1 cellular context compared by ENCODE assay signal in the genomic region with DNA sequence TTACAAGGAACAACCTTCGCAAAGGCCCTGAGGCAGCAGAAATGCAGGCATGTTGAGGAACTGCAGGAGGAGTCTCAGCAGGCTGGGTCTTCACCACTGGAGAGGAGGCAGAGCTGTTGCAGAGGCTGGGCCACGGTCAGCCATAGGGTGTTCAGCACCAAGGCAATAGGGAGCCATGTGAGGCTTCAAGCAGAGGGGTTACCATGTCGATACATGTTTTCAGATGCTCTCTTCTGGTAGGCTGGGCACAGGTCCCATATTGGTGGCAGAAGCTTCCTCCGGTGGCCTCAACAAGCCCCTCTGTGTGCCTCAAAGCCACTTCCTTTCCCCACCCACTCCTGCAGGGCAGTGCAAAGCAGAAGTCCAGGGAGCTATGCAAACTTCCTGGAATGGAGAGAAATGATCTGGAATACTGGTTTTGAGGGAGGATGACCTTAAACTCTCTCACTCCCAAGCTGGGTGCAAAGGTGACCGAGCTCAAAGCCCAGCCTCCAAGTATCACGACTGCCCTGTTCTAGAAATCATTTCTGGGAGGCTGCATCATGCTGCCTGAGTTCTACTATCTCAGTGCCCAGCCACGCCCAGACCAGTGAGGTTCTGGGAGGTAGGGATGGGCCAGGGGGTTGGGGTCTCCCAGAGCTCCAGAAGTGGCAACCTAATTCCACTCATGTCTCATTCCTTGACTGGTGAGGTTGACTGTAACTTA.
TF ChIP-seq lines count a peak whose summit lies in the region.

A gene with protein sequence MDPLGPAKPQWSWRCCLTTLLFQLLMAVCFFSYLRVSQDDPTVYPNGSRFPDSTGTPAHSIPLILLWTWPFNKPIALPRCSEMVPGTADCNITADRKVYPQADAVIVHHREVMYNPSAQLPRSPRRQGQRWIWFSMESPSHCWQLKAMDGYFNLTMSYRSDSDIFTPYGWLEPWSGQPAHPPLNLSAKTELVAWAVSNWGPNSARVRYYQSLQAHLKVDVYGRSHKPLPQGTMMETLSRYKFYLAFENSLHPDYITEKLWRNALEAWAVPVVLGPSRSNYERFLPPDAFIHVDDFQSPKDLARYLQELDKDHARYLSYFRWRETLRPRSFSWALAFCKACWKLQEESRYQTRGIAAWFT (minus strand): TSS at position 391 of the 706 bp plus-strand sequence. CDS start 7,135 bp downstream, outside the sequence.

TF ChIP-seq in HepG2, 621 proteins besides CTCF, POLR2A, EP300 and RAD21 (continued from another document and continues in another):
- TF ChIP-seq, protein P1, sequence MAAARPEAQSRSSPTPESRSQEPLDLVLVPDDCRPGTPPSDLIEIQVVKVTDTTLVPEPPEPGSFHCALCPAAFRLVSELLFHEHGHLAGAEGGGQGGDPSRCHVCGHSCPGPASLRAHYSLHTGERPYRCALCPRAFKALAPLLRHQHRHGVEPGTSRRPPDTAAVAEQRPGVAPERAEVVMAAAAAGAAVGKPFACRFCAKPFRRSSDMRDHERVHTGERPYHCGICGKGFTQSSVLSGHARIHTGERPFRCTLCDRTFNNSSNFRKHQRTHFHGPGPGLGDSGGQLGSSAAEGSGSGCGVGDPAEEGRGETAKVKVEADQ (CRISPR knock-in tag; IDR thresholded peaks at IDR 0.05; ENCODE audit: borderline replicate concordance): no peak
- TF ChIP-seq ATM (IDR thresholded peaks at IDR 0.05; ENCODE audit: borderline replicate concordance) (no peak), MAFG (CRISPR knock-in tag; IDR thresholded peaks at IDR 0.05) (no peak), ELF4 (CRISPR knock-in tag; IDR thresholded peaks at IDR 0.05; ENCODE audit: borderline replicate concordance) (peak; percentile 64; the same call in 1 of the 2 replicates), STAG1 (CRISPR knock-in tag; IDR thresholded peaks at IDR 0.05) (peak; percentile 12; the same call in 1 of the 2 replicates), SRSF1 (optimal IDR thresholded peaks at IDR 0.05; ENCODE audit: low read depth, low read length) (no peak), SMARCC2 (IDR thresholded peaks at IDR 0.05) (no peak), GATA4 (IDR thresholded peaks at IDR 0.05; ENCODE audit: borderline replicate concordance, low read depth) (no peak), ZNF232 (CRISPR knock-in tag; IDR thresholded peaks at IDR 0.05; ENCODE audit: borderline replicate concordance) (no peak), NAIF1 (CRISPR knock-in tag; IDR thresholded peaks at IDR 0.05; ENCODE audit: borderline replicate concordance) (no peak), ZFP36L2 (CRISPR knock-in tag; IDR thresholded peaks at IDR 0.05) (no peak), GTF3A (CRISPR knock-in tag; conservative IDR thresholded peaks at IDR 0.05) (no peak), CEBPG (CRISPR knock-in tag; IDR thresholded peaks at IDR 0.05) (peak; percentile 28; the same call in 1 of the 2 replicates), ZNF296 (CRISPR knock-in tag; conservative IDR thresholded peaks at IDR 0.05) (no peak), KDM3A (CRISPR knock-in tag; IDR thresholded peaks at IDR 0.05; ENCODE audit: low read depth) (peak; percentile 45; the same call in 1 of the 2 replicates), ZNF850 (CRISPR knock-in tag; conservative IDR thresholded peaks at IDR 0.05) (no peak), ZNF75D (CRISPR knock-in tag; IDR thresholded peaks at IDR 0.05; ENCODE audit: borderline replicate concordance) (no peak), ZNF235 (CRISPR knock-in tag; IDR thresholded peaks at IDR 0.05; ENCODE audit: borderline replicate concordance) (no peak), BRD4 (CRISPR knock-in tag; IDR thresholded peaks at IDR 0.05) (no peak), ZNF883 (CRISPR knock-in tag; IDR thresholded peaks at IDR 0.05; ENCODE audit: not compliant biosample characterization) (no peak), SPEN (CRISPR knock-in tag; IDR thresholded peaks at IDR 0.05; ENCODE audit: low read depth) (peak; percentile 64; the same call in 1 of the 2 replicates), ATF7 (IDR thresholded peaks at IDR 0.05) (no peak), ATF7 (CRISPR knock-in tag; IDR thresholded peaks at IDR 0.05) (no peak), ZMYM3 (CRISPR knock-in tag; IDR thresholded peaks at IDR 0.05) (peak; percentile 86), TSC22D2 (CRISPR knock-in tag; IDR thresholded peaks at IDR 0.05; ENCODE audit: borderline replicate concordance) (no peak), ZNF556 (CRISPR knock-in tag; IDR thresholded peaks at IDR 0.05; ENCODE audit: borderline replicate concordance) (no peak), ZBTB7B (CRISPR knock-in tag; IDR thresholded peaks at IDR 0.05) (peak; percentile 87; the same call in 1 of the 2 replicates), TBL1XR1 (IDR thresholded peaks at IDR 0.05; ENCODE audit: borderline replicate concordance, low read length, partially characterized antibody) (no peak), DMAP1 (CRISPR knock-in tag; IDR thresholded peaks at IDR 0.05) (no peak), SUZ12 (IDR thresholded peaks at IDR 0.05; ENCODE audit: low read depth, low read length) (no peak), ZKSCAN8 (CRISPR knock-in tag; IDR thresholded peaks at IDR 0.05; ENCODE audit: borderline replicate concordance) (no peak; the same call in 1 of the 2 replicates), KDM5A (IDR thresholded peaks at IDR 0.05; ENCODE audit: borderline replicate concordance, low read length) (no peak), ZNF484 (CRISPR knock-in tag; IDR thresholded peaks at IDR 0.05; ENCODE audit: borderline replicate concordance, low read depth) (no peak)
- TF ChIP-seq, protein P2, sequence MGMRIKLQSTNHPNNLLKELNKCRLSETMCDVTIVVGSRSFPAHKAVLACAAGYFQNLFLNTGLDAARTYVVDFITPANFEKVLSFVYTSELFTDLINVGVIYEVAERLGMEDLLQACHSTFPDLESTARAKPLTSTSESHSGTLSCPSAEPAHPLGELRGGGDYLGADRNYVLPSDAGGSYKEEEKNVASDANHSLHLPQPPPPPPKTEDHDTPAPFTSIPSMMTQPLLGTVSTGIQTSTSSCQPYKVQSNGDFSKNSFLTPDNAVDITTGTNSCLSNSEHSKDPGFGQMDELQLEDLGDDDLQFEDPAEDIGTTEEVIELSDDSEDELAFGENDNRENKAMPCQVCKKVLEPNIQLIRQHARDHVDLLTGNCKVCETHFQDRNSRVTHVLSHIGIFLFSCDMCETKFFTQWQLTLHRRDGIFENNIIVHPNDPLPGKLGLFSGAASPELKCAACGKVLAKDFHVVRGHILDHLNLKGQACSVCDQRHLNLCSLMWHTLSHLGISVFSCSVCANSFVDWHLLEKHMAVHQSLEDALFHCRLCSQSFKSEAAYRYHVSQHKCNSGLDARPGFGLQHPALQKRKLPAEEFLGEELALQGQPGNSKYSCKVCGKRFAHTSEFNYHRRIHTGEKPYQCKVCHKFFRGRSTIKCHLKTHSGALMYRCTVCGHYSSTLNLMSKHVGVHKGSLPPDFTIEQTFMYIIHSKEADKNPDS (CRISPR knock-in tag; IDR thresholded peaks at IDR 0.05): no peak
- TF ChIP-seq, protein P3, sequence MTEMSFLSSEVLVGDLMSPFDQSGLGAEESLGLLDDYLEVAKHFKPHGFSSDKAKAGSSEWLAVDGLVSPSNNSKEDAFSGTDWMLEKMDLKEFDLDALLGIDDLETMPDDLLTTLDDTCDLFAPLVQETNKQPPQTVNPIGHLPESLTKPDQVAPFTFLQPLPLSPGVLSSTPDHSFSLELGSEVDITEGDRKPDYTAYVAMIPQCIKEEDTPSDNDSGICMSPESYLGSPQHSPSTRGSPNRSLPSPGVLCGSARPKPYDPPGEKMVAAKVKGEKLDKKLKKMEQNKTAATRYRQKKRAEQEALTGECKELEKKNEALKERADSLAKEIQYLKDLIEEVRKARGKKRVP (CRISPR knock-in tag; IDR thresholded peaks at IDR 0.05): 0 out of 4 replicates have a peak, but pooled peaks of 1 of the 2 experiments have one; percentile 4
- TF ChIP-seq, protein P4, sequence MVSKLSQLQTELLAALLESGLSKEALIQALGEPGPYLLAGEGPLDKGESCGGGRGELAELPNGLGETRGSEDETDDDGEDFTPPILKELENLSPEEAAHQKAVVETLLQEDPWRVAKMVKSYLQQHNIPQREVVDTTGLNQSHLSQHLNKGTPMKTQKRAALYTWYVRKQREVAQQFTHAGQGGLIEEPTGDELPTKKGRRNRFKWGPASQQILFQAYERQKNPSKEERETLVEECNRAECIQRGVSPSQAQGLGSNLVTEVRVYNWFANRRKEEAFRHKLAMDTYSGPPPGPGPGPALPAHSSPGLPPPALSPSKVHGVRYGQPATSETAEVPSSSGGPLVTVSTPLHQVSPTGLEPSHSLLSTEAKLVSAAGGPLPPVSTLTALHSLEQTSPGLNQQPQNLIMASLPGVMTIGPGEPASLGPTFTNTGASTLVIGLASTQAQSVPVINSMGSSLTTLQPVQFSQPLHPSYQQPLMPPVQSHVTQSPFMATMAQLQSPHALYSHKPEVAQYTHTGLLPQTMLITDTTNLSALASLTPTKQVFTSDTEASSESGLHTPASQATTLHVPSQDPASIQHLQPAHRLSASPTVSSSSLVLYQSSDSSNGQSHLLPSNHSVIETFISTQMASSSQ (IDR thresholded peaks at IDR 0.05; ENCODE audit: low read depth): no peak
- TF ChIP-seq, protein P4 (CRISPR knock-in tag; IDR thresholded peaks at IDR 0.05; ENCODE audit: borderline replicate concordance): no peak
- TF ChIP-seq, protein P5, sequence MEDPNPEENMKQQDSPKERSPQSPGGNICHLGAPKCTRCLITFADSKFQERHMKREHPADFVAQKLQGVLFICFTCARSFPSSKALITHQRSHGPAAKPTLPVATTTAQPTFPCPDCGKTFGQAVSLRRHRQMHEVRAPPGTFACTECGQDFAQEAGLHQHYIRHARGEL (CRISPR knock-in tag; IDR thresholded peaks at IDR 0.05): no peak
- TF ChIP-seq, protein P6, sequence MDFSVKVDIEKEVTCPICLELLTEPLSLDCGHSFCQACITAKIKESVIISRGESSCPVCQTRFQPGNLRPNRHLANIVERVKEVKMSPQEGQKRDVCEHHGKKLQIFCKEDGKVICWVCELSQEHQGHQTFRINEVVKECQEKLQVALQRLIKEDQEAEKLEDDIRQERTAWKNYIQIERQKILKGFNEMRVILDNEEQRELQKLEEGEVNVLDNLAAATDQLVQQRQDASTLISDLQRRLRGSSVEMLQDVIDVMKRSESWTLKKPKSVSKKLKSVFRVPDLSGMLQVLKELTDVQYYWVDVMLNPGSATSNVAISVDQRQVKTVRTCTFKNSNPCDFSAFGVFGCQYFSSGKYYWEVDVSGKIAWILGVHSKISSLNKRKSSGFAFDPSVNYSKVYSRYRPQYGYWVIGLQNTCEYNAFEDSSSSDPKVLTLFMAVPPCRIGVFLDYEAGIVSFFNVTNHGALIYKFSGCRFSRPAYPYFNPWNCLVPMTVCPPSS (IDR thresholded peaks at IDR 0.05): no peak
- TF ChIP-seq, protein P7, sequence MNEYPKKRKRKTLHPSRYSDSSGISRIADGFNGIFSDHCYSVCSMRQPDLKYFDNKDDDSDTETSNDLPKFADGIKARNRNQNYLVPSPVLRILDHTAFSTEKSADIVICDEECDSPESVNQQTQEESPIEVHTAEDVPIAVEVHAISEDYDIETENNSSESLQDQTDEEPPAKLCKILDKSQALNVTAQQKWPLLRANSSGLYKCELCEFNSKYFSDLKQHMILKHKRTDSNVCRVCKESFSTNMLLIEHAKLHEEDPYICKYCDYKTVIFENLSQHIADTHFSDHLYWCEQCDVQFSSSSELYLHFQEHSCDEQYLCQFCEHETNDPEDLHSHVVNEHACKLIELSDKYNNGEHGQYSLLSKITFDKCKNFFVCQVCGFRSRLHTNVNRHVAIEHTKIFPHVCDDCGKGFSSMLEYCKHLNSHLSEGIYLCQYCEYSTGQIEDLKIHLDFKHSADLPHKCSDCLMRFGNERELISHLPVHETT (CRISPR knock-in tag; conservative IDR thresholded peaks at IDR 0.05): no peak
- TF ChIP-seq, protein P8, sequence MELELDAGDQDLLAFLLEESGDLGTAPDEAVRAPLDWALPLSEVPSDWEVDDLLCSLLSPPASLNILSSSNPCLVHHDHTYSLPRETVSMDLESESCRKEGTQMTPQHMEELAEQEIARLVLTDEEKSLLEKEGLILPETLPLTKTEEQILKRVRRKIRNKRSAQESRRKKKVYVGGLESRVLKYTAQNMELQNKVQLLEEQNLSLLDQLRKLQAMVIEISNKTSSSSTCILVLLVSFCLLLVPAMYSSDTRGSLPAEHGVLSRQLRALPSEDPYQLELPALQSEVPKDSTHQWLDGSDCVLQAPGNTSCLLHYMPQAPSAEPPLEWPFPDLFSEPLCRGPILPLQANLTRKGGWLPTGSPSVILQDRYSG (CRISPR knock-in tag; IDR thresholded peaks at IDR 0.05): no peak
- TF ChIP-seq, protein P9, sequence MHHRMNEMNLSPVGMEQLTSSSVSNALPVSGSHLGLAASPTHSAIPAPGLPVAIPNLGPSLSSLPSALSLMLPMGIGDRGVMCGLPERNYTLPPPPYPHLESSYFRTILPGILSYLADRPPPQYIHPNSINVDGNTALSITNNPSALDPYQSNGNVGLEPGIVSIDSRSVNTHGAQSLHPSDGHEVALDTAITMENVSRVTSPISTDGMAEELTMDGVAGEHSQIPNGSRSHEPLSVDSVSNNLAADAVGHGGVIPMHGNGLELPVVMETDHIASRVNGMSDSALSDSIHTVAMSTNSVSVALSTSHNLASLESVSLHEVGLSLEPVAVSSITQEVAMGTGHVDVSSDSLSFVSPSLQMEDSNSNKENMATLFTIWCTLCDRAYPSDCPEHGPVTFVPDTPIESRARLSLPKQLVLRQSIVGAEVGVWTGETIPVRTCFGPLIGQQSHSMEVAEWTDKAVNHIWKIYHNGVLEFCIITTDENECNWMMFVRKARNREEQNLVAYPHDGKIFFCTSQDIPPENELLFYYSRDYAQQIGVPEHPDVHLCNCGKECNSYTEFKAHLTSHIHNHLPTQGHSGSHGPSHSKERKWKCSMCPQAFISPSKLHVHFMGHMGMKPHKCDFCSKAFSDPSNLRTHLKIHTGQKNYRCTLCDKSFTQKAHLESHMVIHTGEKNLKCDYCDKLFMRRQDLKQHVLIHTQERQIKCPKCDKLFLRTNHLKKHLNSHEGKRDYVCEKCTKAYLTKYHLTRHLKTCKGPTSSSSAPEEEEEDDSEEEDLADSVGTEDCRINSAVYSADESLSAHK (CRISPR knock-in tag; IDR thresholded peaks at IDR 0.05; ENCODE audit: borderline replicate concordance): no peak
- TF ChIP-seq, protein P10, sequence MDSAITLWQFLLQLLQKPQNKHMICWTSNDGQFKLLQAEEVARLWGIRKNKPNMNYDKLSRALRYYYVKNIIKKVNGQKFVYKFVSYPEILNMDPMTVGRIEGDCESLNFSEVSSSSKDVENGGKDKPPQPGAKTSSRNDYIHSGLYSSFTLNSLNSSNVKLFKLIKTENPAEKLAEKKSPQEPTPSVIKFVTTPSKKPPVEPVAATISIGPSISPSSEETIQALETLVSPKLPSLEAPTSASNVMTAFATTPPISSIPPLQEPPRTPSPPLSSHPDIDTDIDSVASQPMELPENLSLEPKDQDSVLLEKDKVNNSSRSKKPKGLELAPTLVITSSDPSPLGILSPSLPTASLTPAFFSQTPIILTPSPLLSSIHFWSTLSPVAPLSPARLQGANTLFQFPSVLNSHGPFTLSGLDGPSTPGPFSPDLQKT (CRISPR knock-in tag; IDR thresholded peaks at IDR 0.05; ENCODE audit: borderline replicate concordance): no peak
